Comparison of ENCODE assay signal across 20 cellular contexts in genomic region chr3:15040844-15041243, GRCh38. TPM values are rescaled to one million over a fixed set of nuclear protein-coding genes. Genes with fewer than 3 reads are reported as not detected.
DNase-seq lines count a peak whose midpoint lies in the region; ATAC-seq and TF ChIP-seq lines count a peak whose summit lies in the region.
"Had no signal": no experiment of that assay in that cellular context is flagged by ENCODE, and none has a peak within 500 bp of the region (broad histone marks: within the 10 kb centered on the region; RNA-seq: fewer than 3 reads in every experiment).

No MANE protein-coding gene starts in this region.

- H3K27me3 ChIP-seq in ovary: no peaks in the 10 kb centered on the region
- no peaks in the 10 kb centered on the region for H3K27me3 ChIP-seq in upper lobe of right lung
- H3K27me3 ChIP-seq: ascending aorta, thyroid gland had no signal

- ATAC-seq in upper lobe of right lung: no peak

- H3K27me3 Mint-ChIP-seq in activated CD4-positive, alpha-beta T cell treated with anti-CD3 and anti-CD28 coated beads, Interleukin-2, amount 10 ng/mL, durations not matched to agents 24 days and 14 days: no peaks in the 10 kb centered on the region

- no peak for DNase-seq in activated CD4-positive, alpha-beta T cell treated with anti-CD3 and anti-CD28 coated beads, Interleukin-2, amount 10 ng/mL, durations not matched to agents 24 days and 14 days
- DNase-seq in activated CD4-positive, alpha-beta T cell treated with anti-CD3 and anti-CD28 coated beads for 1 hour: no peak
- DNase-seq in M059J (ENCODE audit: low read depth) (peak; percentile 11), epithelial cell of esophagus (ENCODE audit: low read depth) (peak; percentile 8), ovary (peak in 1 of 5 donors; percentile 22), upper lobe of right lung (no peak), RKO (ENCODE audit: low spot score) (no peak), NCI-H510A treated with DMSO at 0.1 percent for 48 hours (lab: John Stamatoyannopoulos, UW) (no peak)
- DNase-seq: activated CD4-positive, CD25-positive, alpha-beta regulatory T cell treated with anti-CD3 and anti-CD28 coated beads, Interleukin-2, amount 50 U/mL, for 72 hours; C1 segment of cervical spinal cord; cortex of kidney; GOT3; NCI-H1092; NCI-H2107; NCI-H524 treated with DMSO at 0.1 percent for 48 hours; posterior cingulate gyrus; thyroid gland had no signal

- H3K4me1 ChIP-seq in ovary (ENCODE audit: insufficient read depth) (peaks cover 4% of the 10 kb centered on the region), upper lobe of right lung (no peaks in the 10 kb centered on the region)
- H3K4me1 ChIP-seq: ascending aorta had no signal

- H3K27ac ChIP-seq in ovary (peak overlapping the region; percentile 4 to 30), upper lobe of right lung (no peak overlapping the region)
- H3K27ac ChIP-seq: epithelial cell of prostate, HL-60 had no signal

- 41 to 51% (median 48%) methylated on average over 3 of the region's 3 CpGs for WGBS in ovary, 3 donors

- TF ChIP-seq POLR2A in ovary (IDR thresholded peaks at IDR 0.05): no peak

- no peak overlapping the region for H3K4me3 ChIP-seq in epithelial cell of esophagus (ENCODE audit: low read length)
- no peak overlapping the region for H3K4me3 ChIP-seq in ovary
- no peak overlapping the region for H3K4me3 ChIP-seq in upper lobe of right lung
- H3K4me3 ChIP-seq: ascending aorta, thyroid gland had no signal

- TF ChIP-seq CTCF in epithelial cell of esophagus (IDR thresholded peaks at IDR 0.05; ENCODE audit: insufficient read depth, low read depth, low read length, missing control alignments) (no peak), ovary (IDR thresholded peaks at IDR 0.05) (no peak), upper lobe of right lung (IDR thresholded peaks at IDR 0.05) (no peak)

- H3K9me3 Mint-ChIP-seq in activated CD4-positive, alpha-beta T cell treated with anti-CD3 and anti-CD28 coated beads, Interleukin-2, amount 10 ng/mL, durations not matched to agents 24 days and 14 days: no peaks in the 10 kb centered on the region

- intact Hi-C loops in activated CD4-positive, alpha-beta T cell treated with anti-CD3 and anti-CD28 coated beads, Interleukin-2, amount 10 ng/mL, durations not matched to agents 24 days and 14 days (cut with micrococcal nuclease): no loop called here
- intact Hi-C loops in ovary (cut with DNase I): loop anchor here in 2 of 4 donors (10.0 kb wide), 1 partner anchor 116 kb away; no protein-coding TSS in a partner anchor
- intact Hi-C loops in upper lobe of right lung (cut with DNase I): no loop called here

- peak overlapping the region; percentile 49 for H3K27ac Mint-ChIP-seq in activated CD4-positive, alpha-beta T cell treated with anti-CD3 and anti-CD28 coated beads, Interleukin-2, amount 10 ng/mL, durations not matched to agents 24 days and 14 days

- peaks cover 66% of the 10 kb centered on the region for H3K36me3 Mint-ChIP-seq in activated CD4-positive, alpha-beta T cell treated with anti-CD3 and anti-CD28 coated beads, Interleukin-2, amount 10 ng/mL, durations not matched to agents 24 days and 14 days (ENCODE audit: low read depth)

- H3K9me3 ChIP-seq in ovary: no peaks in the 10 kb centered on the region
- H3K9me3 ChIP-seq in upper lobe of right lung: no peaks in the 10 kb centered on the region
- H3K9me3 ChIP-seq: ascending aorta, thyroid gland had no signal

- H3K4me3 Mint-ChIP-seq in activated CD4-positive, alpha-beta T cell treated with anti-CD3 and anti-CD28 coated beads, Interleukin-2, amount 10 ng/mL, durations not matched to agents 24 days and 14 days: no peak overlapping the region

- peaks cover 18% of the 10 kb centered on the region for H3K4me1 Mint-ChIP-seq in activated CD4-positive, alpha-beta T cell treated with anti-CD3 and anti-CD28 coated beads, Interleukin-2, amount 10 ng/mL, durations not matched to agents 24 days and 14 days

- H3K36me3 ChIP-seq in ovary: no peaks in the 10 kb centered on the region
- peaks cover 97% of the 10 kb centered on the region for H3K36me3 ChIP-seq in upper lobe of right lung

- TF ChIP-seq EP300 in ovary (IDR thresholded peaks at IDR 0.05): no peak

RNA-seq across cellular contexts. Expression of gene MRPS25, which starts 24.3 kb away (rescaled TPM):
- total RNA-seq in activated CD4-positive, alpha-beta T cell treated with anti-CD3 and anti-CD28 coated beads, Interleukin-2, amount 10 ng/mL, durations not matched to agents 24 days and 14 days: 103 and 114 TPM in 2 replicates
- total RNA-seq in M059J (2014; rRNA removed; shearing (Covaris generic)): 5.6 and 12.6 TPM in 2 replicates
- 10 to 100 TPM; 22.5 to 50.5 (median 40.7) TPM for total RNA-seq in ovary
- polyA plus RNA-seq in ovary: 10 to 100 TPM; 28.1 to 33.9 TPM
- total RNA-seq in upper lobe of right lung: 60.2 TPM

RNA-seq across cellular contexts. Expression of gene RBSN, which starts 58.1 kb away (rescaled TPM):
- 13.2 and 15.0 TPM in 2 replicates for total RNA-seq in activated CD4-positive, alpha-beta T cell treated with anti-CD3 and anti-CD28 coated beads, Interleukin-2, amount 10 ng/mL, durations not matched to agents 24 days and 14 days
- 11.3 and 17.4 TPM in 2 replicates for total RNA-seq in M059J (2014; rRNA removed; shearing (Covaris generic))
- 10 to 100 TPM; 14.4 to 36.5 (median 31.1) TPM for total RNA-seq in ovary
- polyA plus RNA-seq in ovary: 10 to 100 TPM; 13.5 to 31.5 TPM
- 27.6 TPM for total RNA-seq in upper lobe of right lung

Comparison
In these comparisons a context has a peak if more than half of its experiments do, and no peak if none do; other contexts are left out.
1. DNase-seq: peak in M059J (single experiment) and epithelial cell of esophagus (single experiment); none in activated CD4-positive, alpha-beta T cell treated with anti-CD3 and anti-CD28 coated beads, Interleukin-2, amount 10 ng/mL, durations not matched to agents 24 days and 14 days (single experiment), activated CD4-positive, alpha-beta T cell treated with anti-CD3 and anti-CD28 coated beads for 1 hour (single experiment), upper lobe of right lung (single experiment), RKO (single experiment) and NCI-H510A treated with DMSO at 0.1 percent for 48 hours (single experiment).